ENCODE assay signal across 15 cellular contexts in the genomic region with DNA sequence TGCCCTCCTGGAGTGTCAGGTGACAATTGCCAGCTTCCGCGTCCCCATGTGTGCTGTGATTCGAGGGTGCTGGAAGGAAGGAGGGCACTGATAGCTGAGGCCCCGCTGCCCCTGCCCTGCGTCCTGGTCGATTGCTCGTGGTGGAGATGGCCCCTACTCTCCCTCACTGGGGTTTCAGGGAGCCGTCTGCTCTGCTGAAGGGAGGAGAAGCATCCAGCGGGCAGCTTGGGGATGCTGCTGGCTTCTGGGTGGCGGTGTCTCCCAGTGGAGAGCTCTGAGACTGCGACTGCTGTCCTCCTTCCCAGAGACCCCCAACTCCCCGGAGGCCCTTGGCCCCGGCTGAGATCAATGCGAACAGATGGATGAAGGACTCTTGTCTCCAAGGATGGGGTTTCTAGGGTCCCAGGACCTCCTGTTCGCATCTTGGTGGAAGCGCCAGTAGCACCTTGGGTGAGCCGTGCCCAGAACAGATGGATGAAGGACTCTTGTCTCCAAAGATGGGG.
"Had no signal": no experiment of that assay in that cellular context is flagged by ENCODE, and none has a peak within 500 bp of the region (broad histone marks: within the 10 kb centered on the region; RNA-seq: fewer than 3 reads in every experiment).

No MANE protein-coding gene starts in this region.

- H3K36me3 ChIP-seq: adrenal gland, gastrocnemius medialis, neural progenitor cell, ovary, right lobe of liver, stomach, upper lobe of right lung had no signal

- H3K9me3 Mint-ChIP-seq: activated naive CD4-positive, alpha-beta T cell treated with anti-CD3 and anti-CD28 coated beads, Interleukin-2, amount 50 U/mL, for 72 hours; activated T-helper 1 cell treated with anti-CD3 and anti-CD28 coated beads, Interleukin-12 subunit alpha, Interleukin-12 subunit beta, Interleukin-2, Interleukin-4 antibody, amounts not matched to agents 30 ng/mL and 10 ng/mL and 1 ng/mL, durations not matched to agents 14 hours and 24 hours and 36 hours had no signal

- H3K36me3 Mint-ChIP-seq: activated naive CD4-positive, alpha-beta T cell treated with anti-CD3 and anti-CD28 coated beads, Interleukin-2, amount 50 U/mL, for 72 hours; neural progenitor cell had no signal

- H3K4me3 Mint-ChIP-seq: activated T-helper 1 cell treated with anti-CD3 and anti-CD28 coated beads, Interleukin-12 subunit alpha, Interleukin-12 subunit beta, Interleukin-2, Interleukin-4 antibody, amounts not matched to agents 30 ng/mL and 10 ng/mL and 1 ng/mL, durations not matched to agents 14 hours and 24 hours and 36 hours; naive thymus-derived CD4-positive, alpha-beta T cell; neural progenitor cell; T-helper 1 cell treated with Interleukin-12 subunit alpha and Interleukin-12 subunit beta and Interleukin-4 antibody, amounts not matched to agents 30 μg/mL and 1 μg/mL, for 36 hours had no signal

- H3K9me3 ChIP-seq: adrenal gland, gastrocnemius medialis, ovary, psoas muscle, right lobe of liver, stomach, upper lobe of right lung had no signal

- H3K9ac ChIP-seq: neural progenitor cell had no signal

- H3K4me1 ChIP-seq: adrenal gland, gastrocnemius medialis, psoas muscle had no signal

- H3K4me3 ChIP-seq: adrenal gland, gastrocnemius medialis, neural progenitor cell, ovary, psoas muscle, right lobe of liver, stomach, upper lobe of right lung had no signal

- H3K27ac Mint-ChIP-seq: activated naive CD4-positive, alpha-beta T cell treated with anti-CD3 and anti-CD28 coated beads, Interleukin-2, amount 50 U/mL, for 72 hours; activated T-helper 1 cell treated with anti-CD3 and anti-CD28 coated beads, Interleukin-12 subunit alpha, Interleukin-12 subunit beta, Interleukin-2, Interleukin-4 antibody, amounts not matched to agents 30 ng/mL and 10 ng/mL and 1 ng/mL, durations not matched to agents 14 hours and 24 hours and 36 hours; naive thymus-derived CD4-positive, alpha-beta T cell; neural progenitor cell; T-helper 1 cell treated with Interleukin-12 subunit alpha and Interleukin-12 subunit beta and Interleukin-4 antibody, amounts not matched to agents 30 μg/mL and 1 μg/mL, for 36 hours had no signal

- DNase-seq: activated CD4-positive, alpha-beta T cell treated with anti-CD3 and anti-CD28 coated beads for 1 hour; cerebellar nuclear complex; effector CD4-positive, alpha-beta T cell had no signal

- H3K27me3 ChIP-seq: adrenal gland, gastrocnemius medialis, neural progenitor cell, ovary, right lobe of liver, stomach, upper lobe of right lung had no signal

- H3K27ac ChIP-seq: adrenal gland, gastrocnemius medialis, neural progenitor cell, psoas muscle, stomach, upper lobe of right lung had no signal
